ENCODE assay signal across 2 cellular contexts in genomic region chr16:70745536-70746025, GRCh38.
TF ChIP-seq lines count a peak whose summit lies in the region.

No MANE protein-coding gene starts in this region.

TF ChIP-seq in HCT116, 20 proteins besides CTCF, POLR2A, EP300 and RAD21:
- no peak for TF ChIP-seq ZBTB33 (IDR thresholded peaks at IDR 0.05; ENCODE audit: extremely low read depth, insufficient replicate concordance, low read length)
- no peak for TF ChIP-seq YY1 (IDR thresholded peaks at IDR 0.05; ENCODE audit: extremely low read depth, insufficient replicate concordance, low read depth, low read length)
- no peak for TF ChIP-seq SRF (IDR thresholded peaks at IDR 0.05; ENCODE audit: low read depth)
- no peak for TF ChIP-seq MAX (IDR thresholded peaks at IDR 0.05)
- TF ChIP-seq JUND (IDR thresholded peaks at IDR 0.05): no peak

TF ChIP-seq in HepG2, 621 proteins besides CTCF, POLR2A, EP300 and RAD21:
- TF ChIP-seq ZNF777 (CRISPR knock-in tag; IDR thresholded peaks at IDR 0.05): no peak
- no peak for TF ChIP-seq TFDP1 (CRISPR knock-in tag; IDR thresholded peaks at IDR 0.05; ENCODE audit: borderline replicate concordance)
- TF ChIP-seq ZMAT5 (CRISPR knock-in tag; IDR thresholded peaks at IDR 0.05; ENCODE audit: borderline replicate concordance, low read depth): no peak
- TF ChIP-seq ZNF781 (CRISPR knock-in tag; IDR thresholded peaks at IDR 0.05; ENCODE audit: borderline replicate concordance, not compliant biosample characterization): no peak
- TF ChIP-seq ZBTB20 (CRISPR knock-in tag; IDR thresholded peaks at IDR 0.05; ENCODE audit: borderline replicate concordance, low read depth): peak; percentile 60; the same call in 1 of the 2 replicates
- no peak for TF ChIP-seq BCLAF1 (IDR thresholded peaks at IDR 0.05)
- TF ChIP-seq TOE1 (CRISPR knock-in tag; IDR thresholded peaks at IDR 0.05): no peak
- no peak for TF ChIP-seq ZNF644 (CRISPR knock-in tag; IDR thresholded peaks at IDR 0.05; ENCODE audit: low read depth)
- TF ChIP-seq ZFP82 (CRISPR knock-in tag; IDR thresholded peaks at IDR 0.05; ENCODE audit: borderline replicate concordance): peak; percentile 43; the same call in 1 of the 2 replicates
- TF ChIP-seq MEIS2 (CRISPR knock-in tag; IDR thresholded peaks at IDR 0.05): no peak
- peak; percentile 16; the same call in 1 of the 2 replicates for TF ChIP-seq HIVEP1 (CRISPR knock-in tag; IDR thresholded peaks at IDR 0.05)
- TF ChIP-seq ZNF510 (CRISPR knock-in tag; IDR thresholded peaks at IDR 0.05; ENCODE audit: low read depth): no peak
- TF ChIP-seq ZNF567 (CRISPR knock-in tag; IDR thresholded peaks at IDR 0.05; ENCODE audit: borderline replicate concordance): 0 out of 2 replicates have a peak, but pooled peaks have one; percentile 2
- TF ChIP-seq ZFP37 (CRISPR knock-in tag; IDR thresholded peaks at IDR 0.05; ENCODE audit: borderline replicate concordance): 0 out of 2 replicates have a peak, but pooled peaks have one; percentile 9
- TF ChIP-seq PRMT3 (CRISPR knock-in tag; IDR thresholded peaks at IDR 0.05; ENCODE audit: borderline replicate concordance, low read depth): no peak
- TF ChIP-seq SIX1 (CRISPR knock-in tag; IDR thresholded peaks at IDR 0.05; ENCODE audit: borderline replicate concordance): no peak
- TF ChIP-seq SRY (CRISPR knock-in tag; IDR thresholded peaks at IDR 0.05): 0 out of 2 replicates have a peak, but pooled peaks have one; percentile 56
- no peak for TF ChIP-seq ZNF770 (CRISPR knock-in tag; IDR thresholded peaks at IDR 0.05)
- TF ChIP-seq ESRRA (CRISPR knock-in tag; IDR thresholded peaks at IDR 0.05; ENCODE audit: low read depth): no peak
- TF ChIP-seq TEAD2 (CRISPR knock-in tag; IDR thresholded peaks at IDR 0.05): no peak
- no peak for TF ChIP-seq HNF4G (IDR thresholded peaks at IDR 0.05; ENCODE audit: borderline replicate concordance, low read depth, low read length)
- 0 out of 2 replicates have a peak, but pooled peaks have one; percentile 3 for TF ChIP-seq HNF4G (CRISPR knock-in tag; IDR thresholded peaks at IDR 0.05; ENCODE audit: borderline replicate concordance, low read depth)
- TF ChIP-seq MBD4 (IDR thresholded peaks at IDR 0.05; ENCODE audit: borderline replicate concordance, low read length): no peak
- no peak for TF ChIP-seq BATF2 (CRISPR knock-in tag; IDR thresholded peaks at IDR 0.05)
- TF ChIP-seq ZNF552 (CRISPR knock-in tag; IDR thresholded peaks at IDR 0.05; ENCODE audit: borderline replicate concordance): no peak
- 0 out of 2 replicates have a peak, but pooled peaks have one; percentile 35 for TF ChIP-seq PBX3 (CRISPR knock-in tag; IDR thresholded peaks at IDR 0.05; ENCODE audit: borderline replicate concordance)
- 0 out of 2 replicates have a peak, but pooled peaks have one; percentile 4 for TF ChIP-seq ZFP41 (CRISPR knock-in tag; IDR thresholded peaks at IDR 0.05; ENCODE audit: borderline replicate concordance)
- no peak for TF ChIP-seq ZNF232 (CRISPR knock-in tag; IDR thresholded peaks at IDR 0.05; ENCODE audit: borderline replicate concordance)
- TF ChIP-seq XRCC5 (optimal IDR thresholded peaks at IDR 0.05; ENCODE audit: low read length): no peak
- no peak for TF ChIP-seq GPN1 (CRISPR knock-in tag; IDR thresholded peaks at IDR 0.05; ENCODE audit: borderline replicate concordance)
- no peak for TF ChIP-seq HOXA9 (CRISPR knock-in tag; IDR thresholded peaks at IDR 0.05; ENCODE audit: borderline replicate concordance)
- TF ChIP-seq ZNF274 (CRISPR knock-in tag; IDR thresholded peaks at IDR 0.05): peak; percentile 9; the same call in 1 of the 2 replicates
- no peak for TF ChIP-seq BCL3 (CRISPR knock-in tag; IDR thresholded peaks at IDR 0.05)
- no peak for TF ChIP-seq HNRNPH1 (optimal IDR thresholded peaks at IDR 0.05; ENCODE audit: low read depth, low read length)
- TF ChIP-seq ZNF550 (CRISPR knock-in tag; IDR thresholded peaks at IDR 0.05; ENCODE audit: borderline replicate concordance): 0 out of 2 replicates have a peak, but pooled peaks have one; percentile 2
- no peak for TF ChIP-seq XBP1 (CRISPR knock-in tag; IDR thresholded peaks at IDR 0.05)
- no peak for TF ChIP-seq GATAD2A (CRISPR knock-in tag; IDR thresholded peaks at IDR 0.05)
- TF ChIP-seq ZC3H13 (CRISPR knock-in tag; IDR thresholded peaks at IDR 0.05): no peak
- 0 out of 2 replicates have a peak, but pooled peaks have one; percentile 9 for TF ChIP-seq ZNF776 (CRISPR knock-in tag; IDR thresholded peaks at IDR 0.05)
- TF ChIP-seq ZFP36L2 (CRISPR knock-in tag; IDR thresholded peaks at IDR 0.05): no peak
- TF ChIP-seq NCOA1 (CRISPR knock-in tag; IDR thresholded peaks at IDR 0.05): no peak
- no peak for TF ChIP-seq TSC22D2 (CRISPR knock-in tag; IDR thresholded peaks at IDR 0.05; ENCODE audit: borderline replicate concordance)
- no peak for TF ChIP-seq ZBTB2 (CRISPR knock-in tag; IDR thresholded peaks at IDR 0.05; ENCODE audit: low read depth)
- TF ChIP-seq ZNF850 (CRISPR knock-in tag; conservative IDR thresholded peaks at IDR 0.05): no peak
- TF ChIP-seq ZNF678 (CRISPR knock-in tag; IDR thresholded peaks at IDR 0.05): 0 out of 2 replicates have a peak, but pooled peaks have one; percentile 4
- no peak for TF ChIP-seq MED1 (CRISPR knock-in tag; IDR thresholded peaks at IDR 0.05)
- TF ChIP-seq BCL6 (CRISPR knock-in tag; IDR thresholded peaks at IDR 0.05): no peak
- no peak for TF ChIP-seq ZNF44 (CRISPR knock-in tag; IDR thresholded peaks at IDR 0.05)
- no peak for TF ChIP-seq ZNF256 (CRISPR knock-in tag; conservative IDR thresholded peaks at IDR 0.05)
- TF ChIP-seq CREB1 (IDR thresholded peaks at IDR 0.05): no peak
- no peak for TF ChIP-seq CREB1 (CRISPR knock-in tag; IDR thresholded peaks at IDR 0.05)
- 0 out of 2 replicates have a peak, but pooled peaks have one; percentile 19 for TF ChIP-seq ARHGAP35 (CRISPR knock-in tag; IDR thresholded peaks at IDR 0.05; ENCODE audit: borderline replicate concordance)
- no peak for TF ChIP-seq ZBTB25 (CRISPR knock-in tag; IDR thresholded peaks at IDR 0.05)
- TF ChIP-seq ZNF724P (CRISPR knock-in tag; IDR thresholded peaks at IDR 0.05; ENCODE audit: borderline replicate concordance): peak; percentile 7; the same call in 1 of the 2 replicates
- TF ChIP-seq ZBTB43 (CRISPR knock-in tag; conservative IDR thresholded peaks at IDR 0.05): no peak; the same call in 1 of the 2 replicates
- TF ChIP-seq SIN3A (IDR thresholded peaks at IDR 0.05; ENCODE audit: borderline replicate concordance, low read depth, low read length): no peak
